ENCODE assay signal across 24 cellular contexts in the genomic region with DNA sequence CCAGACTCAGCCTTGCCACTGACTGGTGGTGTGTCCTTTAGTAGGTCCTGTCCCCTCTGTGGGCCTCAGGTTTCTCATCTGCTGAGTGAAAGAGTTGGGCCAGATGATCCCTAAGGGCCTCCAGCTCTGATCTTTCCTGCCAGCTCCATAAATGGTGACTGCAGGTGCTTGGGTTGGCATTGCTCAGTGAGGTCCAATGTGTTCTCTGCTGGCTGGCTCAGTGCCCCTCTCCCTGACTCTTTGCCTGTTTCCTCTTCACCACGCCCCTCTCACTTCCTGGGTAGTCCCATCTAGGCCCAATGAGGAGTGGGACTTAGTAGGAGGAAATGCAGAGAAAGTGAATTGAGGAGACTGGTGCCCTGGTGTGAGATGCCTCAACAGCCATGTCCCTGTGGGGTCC.
"Had no signal": no experiment of that assay in that cellular context is flagged by ENCODE, and none has a peak within 500 bp of the region (broad histone marks: within the 10 kb centered on the region; RNA-seq: fewer than 3 reads in every experiment).

No MANE protein-coding gene starts in this region.

- H3K4me1 ChIP-seq: tibial nerve had no signal

- ATAC-seq: esophagus mucosa; left lobe of liver; natural killer cell; sciatic nerve; stimulated activated memory B cell treated with anti-CD40 and anti-IgM and Interleukin-4, amounts not matched to agents 10 μg/mL and 1 μg/mL and 100 μg/mL, for 72 hours; stimulated activated naive CD8-positive, alpha-beta T cell treated with anti-CD3 and anti-CD28 coated beads, Interleukin-15, amount 100 ng/mL, for 72 hours had no signal

- H3K36me3 ChIP-seq: brain microvascular endothelial cell, tibial nerve had no signal

- FAIRE-seq: astrocyte had no signal

- H3K27ac ChIP-seq: brain microvascular endothelial cell, skin epidermis, tibial nerve had no signal

- H3K9me3 ChIP-seq: tibial nerve had no signal

- H3K27me3 ChIP-seq: tibial nerve had no signal

- H3K4me3 ChIP-seq: lung, skin epidermis, tibial nerve had no signal

- DNase-seq: activated CD4-positive, alpha-beta T cell treated with anti-CD3 and anti-CD28 coated beads for 4 hours; activated CD4-positive, alpha-beta T cell treated with anti-CD3 and anti-CD28 coated beads, Interleukin-2, amount 50 U/mL, for 4 hours; activated CD8-positive, alpha-beta memory T cell treated with anti-CD3 and anti-CD28 coated beads for 24 hours; activated effector memory CD4-positive, alpha-beta T cell treated with Interleukin-2 at 50 U/mL for 16 hours; activated naive CD4-positive, alpha-beta T cell treated with Interleukin-2 at 50 U/mL for 16 hours; activated naive CD8-positive, alpha-beta T cell treated with anti-CD3 and anti-CD28 coated beads, Interleukin-2, amount 10 ng/mL, durations not matched to agents 7 days and 5 days; brain microvascular endothelial cell; endodermal cell; foreskin fibroblast; mesendoderm; natural killer cell; posterior cingulate gyrus; stimulated activated CD4-positive, alpha-beta T cell treated with anti-CD3 and anti-CD28 coated beads, Interleukin-4, amount 100 ng/mL, for 4 hours; stimulated activated CD8-positive, alpha-beta memory T cell treated with anti-CD3 and anti-CD28 coated beads, Interleukin-4, amount 100 ng/mL, for 48 hours; stimulated activated naive CD8-positive, alpha-beta T cell treated with anti-CD3 and anti-CD28 coated beads, Interleukin-15, amount 100 ng/mL, for 72 hours; T-helper 1 cell had no signal
